1 cellular context compared by ENCODE assay signal in genomic region chr15:88938802-88939485, GRCh38.
TF ChIP-seq lines count a peak whose summit lies in the region.

No MANE protein-coding gene starts in this region.

TF ChIP-seq in K562, 482 proteins besides CTCF, POLR2A, EP300 and RAD21 (continued from another document and continues in another):
- TF ChIP-seq CHD7 (IDR thresholded peaks at IDR 0.05; ENCODE audit: low read depth, low read length) (no peak), SP2 (IDR thresholded peaks at IDR 0.05; ENCODE audit: extremely low read depth, low read depth, low read length, poor library complexity, severe bottlenecking) (no peak), RNF219 (CRISPR knock-in tag; IDR thresholded peaks at IDR 0.05) (no peak), ZNF143 (CRISPR knock-in tag; IDR thresholded peaks at IDR 0.05) (no peak), MTA1 (IDR thresholded peaks at IDR 0.05; ENCODE audit: borderline replicate concordance) (0 out of 2 replicates have a peak, but pooled peaks have one; percentile 19), ZNF197 (CRISPR knock-in tag; IDR thresholded peaks at IDR 0.05; ENCODE audit: low read depth) (no peak), MTA3 (IDR thresholded peaks at IDR 0.05; ENCODE audit: borderline replicate concordance) (peak; percentile 76; the same call in 1 of the 2 replicates), ZMIZ1 (IDR thresholded peaks at IDR 0.05; ENCODE audit: low read depth in 2 of 2, low read length in 2 of 2) (no peak), NCOA4 (IDR thresholded peaks at IDR 0.05; ENCODE audit: partially characterized antibody) (no peak), HDAC2 (IDR thresholded peaks at IDR 0.05) (peak; percentile 88; the same call in 1 of the 2 replicates), ZNF239 (CRISPR knock-in tag; IDR thresholded peaks at IDR 0.05) (peak; percentile 64), NONO (IDR thresholded peaks at IDR 0.05; ENCODE audit: low read depth in 2 of 2, low read length in 1 of 2) (no peak), CBX5 (IDR thresholded peaks at IDR 0.05; ENCODE audit: borderline replicate concordance, low read depth) (no peak), HDAC8 (tag; IDR thresholded peaks at IDR 0.05) (peak; percentile 90; the same call in 1 of the 2 replicates), PHF20 (IDR thresholded peaks at IDR 0.05; ENCODE audit: partially characterized antibody) (peak; percentile 66), ZNF140 (CRISPR knock-in tag; IDR thresholded peaks at IDR 0.05) (no peak), ZNF696 (CRISPR knock-in tag; conservative IDR thresholded peaks at IDR 0.05) (no peak), HMBOX1 (IDR thresholded peaks at IDR 0.05) (no peak), NFRKB (IDR thresholded peaks at IDR 0.05; ENCODE audit: low read depth) (peak; percentile 92), MCM5 (IDR thresholded peaks at IDR 0.05; ENCODE audit: low read depth) (no peak), MCM7 (IDR thresholded peaks at IDR 0.05) (no peak; a peak in 1 of 4 replicates), RFX7 (CRISPR knock-in tag; IDR thresholded peaks at IDR 0.05) (no peak), ZNF41 (CRISPR knock-in tag; conservative IDR thresholded peaks at IDR 0.05) (no peak), THRB (CRISPR knock-in tag; conservative IDR thresholded peaks at IDR 0.05) (peak; percentile 95), EHMT2 (IDR thresholded peaks at IDR 0.05) (peak; percentile 76), ZNF175 (CRISPR knock-in tag; IDR thresholded peaks at IDR 0.05; ENCODE audit: low read depth) (peak; percentile 92), ATF1 (CRISPR knock-in tag; IDR thresholded peaks at IDR 0.05) (no peak), ATF1 (tag; IDR thresholded peaks at IDR 0.05) (peak; percentile 85), E2F4 (CRISPR knock-in tag; IDR thresholded peaks at IDR 0.05; ENCODE audit: low read depth) (no peak), ZSCAN29 (IDR thresholded peaks at IDR 0.05) (no peak), HBP1 (CRISPR knock-in tag; IDR thresholded peaks at IDR 0.05) (0 out of 2 replicates have a peak, but pooled peaks have one; percentile 65), ZC3H11A (IDR thresholded peaks at IDR 0.05; ENCODE audit: low read depth, low read length) (no peak), EGR1 (conservative IDR thresholded peaks at IDR 0.05) (0 out of 2 replicates have a peak, but pooled peaks have one; percentile 14), WHSC1 (IDR thresholded peaks at IDR 0.05; ENCODE audit: low read length) (no peak), DNMT1 (IDR thresholded peaks at IDR 0.05) (0 out of 2 replicates have a peak, but pooled peaks have one; percentile 28), SMAD3 (CRISPR knock-in tag; conservative IDR thresholded peaks at IDR 0.05) (peak; percentile 83), ATF4 (CRISPR knock-in tag; IDR thresholded peaks at IDR 0.05) (peak; percentile 89), KLF6 (CRISPR knock-in tag; IDR thresholded peaks at IDR 0.05; ENCODE audit: borderline replicate concordance) (peak; percentile 65; the same call in 1 of the 2 replicates), DACH1 (IDR thresholded peaks at IDR 0.05; ENCODE audit: partially characterized antibody) (peak; percentile 44)
